16 cellular contexts compared by ENCODE assay signal in genomic region chr1:43267818-43268425, GRCh38. TPM values are rescaled to one million over a fixed set of nuclear protein-coding genes. Genes with fewer than 3 reads are reported as not detected.
DNase-seq lines count a peak whose midpoint lies in the region; ATAC-seq and TF ChIP-seq lines count a peak whose summit lies in the region.
"Had no signal": no experiment of that assay in that cellular context is flagged by ENCODE, and none has a peak within 500 bp of the region (broad histone marks: within the 10 kb centered on the region; RNA-seq: fewer than 3 reads in every experiment).

No MANE protein-coding gene starts in this region.

- no peak for TF ChIP-seq POLR2A in upper lobe of left lung (IDR thresholded peaks at IDR 0.05)

- H3K4me3 Mint-ChIP-seq in activated CD8-positive, alpha-beta memory T cell treated with anti-CD3 and anti-CD28 coated beads, Interleukin-2, amount 10 ng/mL, durations not matched to agents 7 days and 5 days, result no peak overlapping the region
- H3K4me3 Mint-ChIP-seq in progenitor cell of endocrine pancreas (ENCODE audit: low read depth), result no peak overlapping the region
- no peak overlapping the region for H3K4me3 Mint-ChIP-seq in glutamatergic neuron (ENCODE audit: unreplicated experiment)

- H3K27ac Mint-ChIP-seq in activated CD8-positive, alpha-beta memory T cell treated with anti-CD3 and anti-CD28 coated beads, Interleukin-2, amount 10 ng/mL, durations not matched to agents 7 days and 5 days, result no peak overlapping the region
- H3K27ac Mint-ChIP-seq in progenitor cell of endocrine pancreas (peak overlapping the region; percentile 79), glutamatergic neuron (ENCODE audit: unreplicated experiment) (no peak overlapping the region)

- no peaks in the 10 kb centered on the region for H3K9me3 ChIP-seq in upper lobe of left lung

- H3K27me3 ChIP-seq in upper lobe of left lung, result no peaks in the 10 kb centered on the region
- H3K27me3 ChIP-seq: BLaER1 treated with 17β-estradiol and CSF1 and Interleukin-3, amounts not matched to agents 10 nM and 100 nM had no signal

- peaks cover 10% of the 10 kb centered on the region for H3K4me1 Mint-ChIP-seq in activated CD8-positive, alpha-beta memory T cell treated with anti-CD3 and anti-CD28 coated beads, Interleukin-2, amount 10 ng/mL, durations not matched to agents 7 days and 5 days
- peaks cover 38% of the 10 kb centered on the region for H3K4me1 Mint-ChIP-seq in progenitor cell of endocrine pancreas (ENCODE audit: low read depth)
- H3K4me1 Mint-ChIP-seq in glutamatergic neuron (ENCODE audit: low read depth, unreplicated experiment), result peaks cover 2% of the 10 kb centered on the region

- H3K9me3 Mint-ChIP-seq in activated CD8-positive, alpha-beta memory T cell treated with anti-CD3 and anti-CD28 coated beads, Interleukin-2, amount 10 ng/mL, durations not matched to agents 7 days and 5 days (ENCODE audit: low read depth), result peaks cover 6% of the 10 kb centered on the region
- H3K9me3 Mint-ChIP-seq in progenitor cell of endocrine pancreas (ENCODE audit: low read depth) (peaks cover 13% of the 10 kb centered on the region), glutamatergic neuron (ENCODE audit: unreplicated experiment) (peaks cover 8% of the 10 kb centered on the region)

- peaks cover 0 to 9% (median 0%) of the 10 kb centered on the region in 4 donors for H3K36me3 ChIP-seq in upper lobe of left lung

- TF ChIP-seq CTCF in progenitor cell of endocrine pancreas (IDR thresholded peaks at IDR 0.05; ENCODE audit: unreplicated experiment) (no peak), upper lobe of left lung (IDR thresholded peaks at IDR 0.05) (no peak), glutamatergic neuron (IDR thresholded peaks at IDR 0.05; ENCODE audit: partially characterized antibody, unreplicated experiment) (no peak)

- no peak overlapping the region for H3K4me3 ChIP-seq in upper lobe of left lung
- H3K4me3 ChIP-seq: BLaER1 treated with 17β-estradiol and CSF1 and Interleukin-3, amounts not matched to agents 10 nM and 100 nM had no signal

- peaks cover 23 to 38% (median 29%) of the 10 kb centered on the region in 4 donors for H3K4me1 ChIP-seq in upper lobe of left lung

- no peak for TF ChIP-seq EP300 in upper lobe of left lung (IDR thresholded peaks at IDR 0.05)

- H3K36me3 Mint-ChIP-seq in activated CD8-positive, alpha-beta memory T cell treated with anti-CD3 and anti-CD28 coated beads, Interleukin-2, amount 10 ng/mL, durations not matched to agents 7 days and 5 days, result peaks cover 3% of the 10 kb centered on the region
- H3K36me3 Mint-ChIP-seq in progenitor cell of endocrine pancreas (ENCODE audit: insufficient read depth) (peaks cover 10% of the 10 kb centered on the region), glutamatergic neuron (ENCODE audit: unreplicated experiment) (peaks cover 12% of the 10 kb centered on the region)

- peak overlapping the region in 3 of 4 donors; percentile 70 to 85 (median 77) for H3K27ac ChIP-seq in upper lobe of left lung
- H3K27ac ChIP-seq: 22Rv1; BLaER1 treated with 17β-estradiol and CSF1 and Interleukin-3, amounts not matched to agents 10 nM and 100 nM had no signal

- peak; percentile 4 for DNase-seq in activated CD8-positive, alpha-beta memory T cell treated with anti-CD3 and anti-CD28 coated beads, Interleukin-2, amount 10 ng/mL, durations not matched to agents 7 days and 5 days
- no peak for DNase-seq in activated CD8-positive, alpha-beta memory T cell treated with anti-CD3 and anti-CD28 coated beads for 24 hours
- DNase-seq in islet precursor cell (peak; percentile 32), progenitor cell of endocrine pancreas (ENCODE audit: low spot score, unreplicated experiment) (no peak), upper lobe of left lung (no peak), glutamatergic neuron (no peak), KG1 (lab: John Stamatoyannopoulos, UW) (no peak), cerebellar nuclear complex (lab: John Stamatoyannopoulos, UW) (no peak)
- DNase-seq: NCI-H1048, NCI-H2107, NCI-H345, NCI-H526 treated with DMSO at 0.1 percent for 48 hours had no signal

- 73 to 92% methylated on average over 3 of the region's 3 CpGs for WGBS in upper lobe of left lung, 2 donors

- ATAC-seq in activated CD8-positive, alpha-beta memory T cell treated with anti-CD3 and anti-CD28 coated beads, Interleukin-2, amount 10 ng/mL, durations not matched to agents 7 days and 5 days, result no peak
- ATAC-seq in upper lobe of left lung (ENCODE audit: low FRiP score in 2 of 2), result no peak
- ATAC-seq: HCT116, Right ventricle myocardium inferior had no signal

- peaks cover 31% of the 10 kb centered on the region for H3K27me3 Mint-ChIP-seq in activated CD8-positive, alpha-beta memory T cell treated with anti-CD3 and anti-CD28 coated beads, Interleukin-2, amount 10 ng/mL, durations not matched to agents 7 days and 5 days
- H3K27me3 Mint-ChIP-seq in progenitor cell of endocrine pancreas, result no peaks in the 10 kb centered on the region
- H3K27me3 Mint-ChIP-seq in glutamatergic neuron (ENCODE audit: unreplicated experiment), result peaks cover 3% of the 10 kb centered on the region

- CTCF ChIA-PET in activated CD8-positive, alpha-beta memory T cell treated with anti-CD3 and anti-CD28 coated beads, Interleukin-2, amount 10 ng/mL, durations not matched to agents 7 days and 5 days (lab: Charles Lee), result interaction anchor here (0.9 kb wide), 1 partner anchor 146 kb away, joined by 4 read pairs; no protein-coding TSS in a partner anchor

RNA-seq across cellular contexts. Expression of gene TMEM125, which starts 1.9 kb away (rescaled TPM):
- total RNA-seq in activated CD8-positive, alpha-beta memory T cell treated with anti-CD3 and anti-CD28 coated beads, Interleukin-2, amount 10 ng/mL, durations not matched to agents 7 days and 5 days, result not detected
- total RNA-seq in progenitor cell of endocrine pancreas (38.7 and 41.1 TPM in 2 replicates), upper lobe of left lung (100 to 1,000 TPM; 144 to 302 (median 227) TPM), glutamatergic neuron (ENCODE audit: unreplicated experiment) (not detected)
- total RNA-seq: Right ventricle myocardium inferior had no signal

RNA-seq across cellular contexts. Expression of gene C1orf210, which starts 17.5 kb away (rescaled TPM):
- not detected for total RNA-seq in activated CD8-positive, alpha-beta memory T cell treated with anti-CD3 and anti-CD28 coated beads, Interleukin-2, amount 10 ng/mL, durations not matched to agents 7 days and 5 days
- 31.4 and 34.3 TPM in 2 replicates for total RNA-seq in progenitor cell of endocrine pancreas
- 10 to 100 TPM; 12.5 to 38.3 (median 27.1) TPM for total RNA-seq in upper lobe of left lung
- not detected for total RNA-seq in glutamatergic neuron (ENCODE audit: unreplicated experiment)
- total RNA-seq: Right ventricle myocardium inferior had no signal

RNA-seq across cellular contexts. Expression of gene TIE1, which starts 32.9 kb away (rescaled TPM):
- total RNA-seq in activated CD8-positive, alpha-beta memory T cell treated with anti-CD3 and anti-CD28 coated beads, Interleukin-2, amount 10 ng/mL, durations not matched to agents 7 days and 5 days, result 1 to 10 TPM in 1 of 2 experiments, under 1 TPM in 1; 0.55 to 1.9 TPM
- total RNA-seq in progenitor cell of endocrine pancreas, result 0.53 and 1.2 TPM in 2 replicates
- total RNA-seq in upper lobe of left lung, result 100 to 1,000 TPM in 1 of 6 donors, 10 to 100 TPM in 5; 23.9 to 170 (median 51.4) TPM
- 11.3 TPM for total RNA-seq in glutamatergic neuron (ENCODE audit: unreplicated experiment)

Comparison
In these comparisons a context has a peak if more than half of its experiments do, and no peak if none do; other contexts are left out.
1. DNase-seq: peak in activated CD8-positive, alpha-beta memory T cell treated with anti-CD3 and anti-CD28 coated beads, Interleukin-2, amount 10 ng/mL, durations not matched to agents 7 days and 5 days (single experiment) and islet precursor cell (single experiment); none in activated CD8-positive, alpha-beta memory T cell treated with anti-CD3 and anti-CD28 coated beads for 24 hours (single experiment), progenitor cell of endocrine pancreas (single experiment), upper lobe of left lung (0 of 2), glutamatergic neuron (single experiment), KG1 (single experiment) and cerebellar nuclear complex (0 of 2).
2. RNA of gene TMEM125, which starts 1.9 kb away (total RNA-seq): 144 to 302 TPM in upper lobe of left lung and 38.7 to 41.1 TPM in progenitor cell of endocrine pancreas; not detected in glutamatergic neuron (single experiment) and not detected in activated CD8-positive, alpha-beta memory T cell treated with anti-CD3 and anti-CD28 coated beads, Interleukin-2, amount 10 ng/mL, durations not matched to agents 7 days and 5 days; every median in the first group is over 10 times any median in the second.
3. RNA of gene C1orf210, which starts 17.5 kb away (total RNA-seq): 31.4 to 34.3 TPM in progenitor cell of endocrine pancreas and 12.5 to 38.3 TPM in upper lobe of left lung; not detected in activated CD8-positive, alpha-beta memory T cell treated with anti-CD3 and anti-CD28 coated beads, Interleukin-2, amount 10 ng/mL, durations not matched to agents 7 days and 5 days and not detected in glutamatergic neuron (single experiment); every median in the first group is over 10 times any median in the second.